Comparison of ENCODE assay signal across 12 cellular contexts in genomic region chr10:29140991-29141390, GRCh38.
A peak's percentile ranks its signal among the peaks of the same experiment; 100 is the strongest.
DNase-seq lines count a peak whose midpoint lies in the region; TF ChIP-seq lines count a peak whose summit lies in the region.
"Had no signal": no experiment of that assay in that cellular context is flagged by ENCODE, and none has a peak within 500 bp of the region (broad histone marks: within the 10 kb centered on the region; RNA-seq: fewer than 3 reads in every experiment).

No MANE protein-coding gene starts in this region.

- 43 to 80% methylated on average over 1 of the region's 2 CpGs for WGBS in mesodermal cell (ENCODE audit: insufficient coverage in 2 of 2), 2 experiments
- WGBS in transverse colon (ENCODE audit: low coverage in 1 of 2), 2 donors = 74 to 82% methylated on average over 2 of the region's 2 CpGs

- no peaks in the 10 kb centered on the region for H3K36me3 ChIP-seq in mesodermal cell (ENCODE audit: control insufficient read depth, insufficient read depth, low read length)
- no peaks in the 10 kb centered on the region for H3K36me3 ChIP-seq in vagina
- H3K36me3 ChIP-seq in transverse colon = no peaks in the 10 kb centered on the region
- H3K36me3 ChIP-seq: adrenal gland had no signal

- in situ Hi-C loops in transverse colon (cut with MboI; ENCODE audit: low pct_ligation_motif_present in 1 of 4, low pct_unique_long_range_greater_than_20kb in 1 of 4, low sequenced_read_pairs in 3 of 4) = loop anchor here in 1 of 4 donors (25.0 kb wide), 1 partner anchor 479 kb away; no protein-coding TSS in a partner anchor

- peak; percentile 83 for DNase-seq in AG20443 (ENCODE audit: low spot score)
- peak; percentile 87 for DNase-seq in M059J (ENCODE audit: low read depth)
- peak; percentile 89 to 97 for DNase-seq in cardiac fibroblast (ENCODE audit: low read depth in 2 of 2)
- DNase-seq in vagina (ENCODE audit: extremely low spot score in 2 of 2) = no peak
- no peak for DNase-seq in midbrain (lab: John Stamatoyannopoulos, UW)
- DNase-seq in NCI-H2029 treated with DMSO at 0.1 percent for 48 hours (lab: John Stamatoyannopoulos, UW) = no peak
- no peak for DNase-seq in transverse colon
- DNase-seq: adrenal gland, NCI-H1417 treated with DMSO at 0.1 percent for 48 hours, T-helper 9 cell had no signal

- TF ChIP-seq POLR2A in vagina (IDR thresholded peaks at IDR 0.05) (no peak), transverse colon (IDR thresholded peaks at IDR 0.05) (no peak)

- H3K4me1 ChIP-seq in mesodermal cell (ENCODE audit: control insufficient read depth, insufficient read depth, low read length, poor library complexity, severe bottlenecking) (peaks cover 33% of the 10 kb centered on the region), vagina (no peaks in the 10 kb centered on the region), transverse colon (no peaks in the 10 kb centered on the region)
- H3K4me1 ChIP-seq: adrenal gland had no signal

- H3K9me3 ChIP-seq in mesodermal cell (ENCODE audit: control insufficient read depth, low read length) (no peaks in the 10 kb centered on the region), vagina (no peaks in the 10 kb centered on the region), transverse colon (no peaks in the 10 kb centered on the region)
- H3K9me3 ChIP-seq: adrenal gland had no signal

- H3K27ac ChIP-seq in mesodermal cell (ENCODE audit: low read depth, low read length, severe bottlenecking) (peak overlapping the region; percentile 91), vagina (no peak overlapping the region), transverse colon (no peak overlapping the region)
- H3K27ac ChIP-seq: adrenal gland had no signal

- H3K27me3 ChIP-seq in vagina = no peaks in the 10 kb centered on the region
- H3K27me3 ChIP-seq in transverse colon = no peaks in the 10 kb centered on the region
- H3K27me3 ChIP-seq: adrenal gland had no signal

- TF ChIP-seq CTCF in cardiac fibroblast (IDR thresholded peaks at IDR 0.05; ENCODE audit: low read depth, low read length) (no peak), vagina (IDR thresholded peaks at IDR 0.05) (no peak), transverse colon (IDR thresholded peaks at IDR 0.05) (no peak)

- H3K4me3 ChIP-seq in cardiac fibroblast (replicated peaks in 1 of 2; ENCODE audit: low read depth in 2 of 2, low read length in 2 of 2) (no peak overlapping the region), mesodermal cell (ENCODE audit: extremely low read depth, insufficient read depth, low read length, poor library complexity, severe bottlenecking) (no peak overlapping the region), vagina (no peak overlapping the region), transverse colon (no peak overlapping the region)
- H3K4me3 ChIP-seq: adrenal gland, GM12878 had no signal

- TF ChIP-seq EP300 in transverse colon (IDR thresholded peaks at IDR 0.05; ENCODE audit: low read depth) = no peak

- intact Hi-C loops in vagina (cut with DNase I) (no loop called here), transverse colon (cut with DNase I; ENCODE audit: low total_unique reads) (no loop called here)

Comparison
In these comparisons a context has a peak if more than half of its experiments do, and no peak if none do; other contexts are left out.
1. DNase-seq: peak in AG20443 (single experiment), M059J (single experiment) and cardiac fibroblast (2 of 2); none in vagina (0 of 2), midbrain (single experiment), NCI-H2029 treated with DMSO at 0.1 percent for 48 hours (single experiment) and transverse colon (single experiment).